Comparison of ENCODE assay signal across 21 cellular contexts in the genomic region with DNA sequence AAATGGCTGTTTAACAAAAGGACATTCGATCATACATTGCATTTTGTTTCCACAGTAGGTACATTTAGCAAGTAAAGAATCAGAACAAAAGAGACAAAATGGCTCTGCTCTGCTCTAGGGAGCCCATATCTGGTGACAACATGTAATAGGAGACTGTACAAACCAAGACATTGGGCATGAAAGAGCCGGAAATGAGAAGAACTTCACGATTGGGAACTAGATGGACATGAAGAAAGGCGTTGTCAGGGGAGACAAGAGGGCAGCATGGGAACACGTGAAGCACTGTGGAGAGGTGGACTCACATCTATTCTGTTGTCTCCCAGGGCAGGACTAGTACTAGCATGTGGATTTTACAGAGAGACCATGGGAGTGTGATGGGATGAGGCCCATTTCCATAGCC.
"Had no signal": no experiment of that assay in that cellular context is flagged by ENCODE, and none has a peak within 500 bp of the region (broad histone marks: within the 10 kb centered on the region; RNA-seq: fewer than 3 reads in every experiment).

No MANE protein-coding gene starts in this region.

- ATAC-seq: gastrocnemius medialis; heart right ventricle; lower lobe of right lung; natural killer cell treated with Interleukin-12 subunit alpha and Interleukin-12 subunit beta and Interleukin-15 and Interleukin-18, amount 100 ng/mL, for 72 hours; pancreas; right cardiac atrium had no signal

- H3K27ac Mint-ChIP-seq: memory B cell; natural killer cell treated with Interleukin-12 subunit alpha and Interleukin-12 subunit beta and Interleukin-15 and Interleukin-18, amount 100 ng/mL, for 72 hours; neural progenitor cell; progenitor cell of endocrine pancreas had no signal

- H3K9ac ChIP-seq: neural progenitor cell had no signal

- H3K27me3 ChIP-seq: neural progenitor cell, upper lobe of left lung, uterus had no signal

- H3K4me1 Mint-ChIP-seq: memory B cell, neural progenitor cell had no signal

- H3K4me1 ChIP-seq: gastrocnemius medialis, heart right ventricle, left ventricle myocardium inferior, lower lobe of right lung, neural progenitor cell, pancreas, upper lobe of left lung, uterus had no signal

- H3K9me3 Mint-ChIP-seq: memory B cell had no signal

- H3K4me2 ChIP-seq: neural progenitor cell had no signal

- H3K27ac ChIP-seq: dorsolateral prefrontal cortex, gastrocnemius medialis, heart right ventricle, left ventricle myocardium inferior, lower lobe of right lung, neural progenitor cell, pancreas, upper lobe of left lung, uterus had no signal

- H3K4me3 ChIP-seq: dorsolateral prefrontal cortex, gastrocnemius medialis, heart right ventricle, left ventricle myocardium inferior, lower lobe of right lung, neural progenitor cell, pancreas, upper lobe of left lung, uterus had no signal

- H2AFZ ChIP-seq: neural progenitor cell had no signal

- H3K36me3 ChIP-seq: gastrocnemius medialis, heart right ventricle, left ventricle myocardium inferior, lower lobe of right lung, neural progenitor cell, pancreas, upper lobe of left lung, uterus had no signal

- H3K4me3 Mint-ChIP-seq: memory B cell; natural killer cell treated with Interleukin-12 subunit alpha and Interleukin-12 subunit beta and Interleukin-15 and Interleukin-18, amount 100 ng/mL, for 72 hours; neural progenitor cell had no signal

- H3K36me3 Mint-ChIP-seq: memory B cell; natural killer cell treated with Interleukin-12 subunit alpha and Interleukin-12 subunit beta and Interleukin-15 and Interleukin-18, amount 100 ng/mL, for 72 hours; neural progenitor cell had no signal

- H3K9me3 ChIP-seq: gastrocnemius medialis, heart right ventricle, left ventricle myocardium inferior, lower lobe of right lung, pancreas, upper lobe of left lung, uterus had no signal

- DNase-seq: cortex of kidney; dorsolateral prefrontal cortex; effector CD8-positive, alpha-beta T cell; gastrocnemius medialis; heart right ventricle; islet precursor cell; left ventricle myocardium inferior; lower lobe of right lung; midbrain; occipital lobe; pancreas; right cardiac atrium; small intestine; stimulated activated CD4-positive, alpha-beta T cell treated with anti-CD3 and anti-CD28 coated beads, Interleukin-12 subunit alpha, Interleukin-12 subunit beta, amount 100 ng/mL, for 4 hours; stimulated activated naive CD4-positive, alpha-beta T cell treated with Interleukin-2 at 50 U/mL for 16 hours; upper lobe of left lung; uterus had no signal
